Comparison of ENCODE assay signal across 27 cellular contexts in the genomic region with DNA sequence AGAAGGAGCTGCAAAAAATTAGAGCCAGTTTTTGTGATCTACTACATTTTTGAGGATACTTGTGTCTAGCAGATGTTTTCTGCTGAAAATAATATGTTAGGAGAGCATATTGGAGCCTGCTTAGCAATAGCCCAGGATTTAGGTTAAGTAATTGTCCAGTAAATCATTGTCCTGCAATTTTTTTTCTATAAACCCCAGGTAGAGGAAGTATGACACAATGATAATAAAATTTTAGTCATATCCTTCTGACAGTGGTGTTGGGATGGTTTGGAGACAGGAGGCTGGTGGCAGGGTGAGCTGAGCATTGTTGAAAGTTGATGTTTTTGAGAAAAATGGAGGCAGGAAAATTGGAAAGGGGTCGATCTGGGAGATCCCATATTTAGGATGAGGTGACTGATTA.
"Had no signal": no experiment of that assay in that cellular context is flagged by ENCODE, and none has a peak within 500 bp of the region (broad histone marks: within the 10 kb centered on the region; RNA-seq: fewer than 3 reads in every experiment).

No MANE protein-coding gene starts in this region.

- H3K4me2 ChIP-seq: PC-9 had no signal

- H3K36me3 ChIP-seq: adrenal gland had no signal

- FAIRE-seq: astrocyte, bronchial epithelial cell, RCC 7860 had no signal

- H3K27ac Mint-ChIP-seq: activated CD4-positive, alpha-beta T cell treated with anti-CD3 and anti-CD28 coated beads, Interleukin-2, amount 10 ng/mL, durations not matched to agents 24 days and 14 days; activated CD8-positive, alpha-beta T cell treated with anti-CD3 and anti-CD28 coated beads, Interleukin-2, amount 10 ng/mL, durations not matched to agents 7 days and 5 days; activated naive CD4-positive, alpha-beta T cell treated with anti-CD3 and anti-CD28 coated beads for 36 hours; activated naive CD4-positive, alpha-beta T cell treated with anti-CD3 and anti-CD28 coated beads, Interleukin-2, amount 50 U/mL, for 72 hours; activated T-helper 1 cell treated with anti-CD3 and anti-CD28 coated beads, Interleukin-12 subunit alpha, Interleukin-12 subunit beta, Interleukin-2, Interleukin-4 antibody, amounts not matched to agents 30 ng/mL and 10 ng/mL and 1 ng/mL, durations not matched to agents 14 hours and 24 hours and 36 hours had no signal

- H3K4me3 ChIP-seq: adrenal gland, body of pancreas, PC-9 had no signal

- H3K9me3 ChIP-seq: adrenal gland, body of pancreas had no signal

- H2AFZ ChIP-seq: PC-9 had no signal

- DNase-seq: activated CD4-positive, alpha-beta T cell treated with anti-CD3 and anti-CD28 coated beads, Interleukin-2, amount 10 ng/mL, durations not matched to agents 24 days and 14 days; activated CD4-positive, alpha-beta T cell treated with anti-CD3 and anti-CD28 coated beads, Interleukin-2, amount 50 U/mL, for 4 hours; activated CD8-positive, alpha-beta memory T cell treated with anti-CD3 and anti-CD28 coated beads, Interleukin-2, amount 50 U/mL, for 4 hours; activated CD8-positive, alpha-beta T cell treated with anti-CD3 and anti-CD28 coated beads, Interleukin-2, amount 10 ng/mL, durations not matched to agents 7 days and 5 days; activated gamma-delta T cell treated with Interleukin-2 at 50 U/mL for 16 hours; activated naive CD4-positive, alpha-beta T cell treated with anti-CD3 and anti-CD28 coated beads for 36 hours; activated T-cell treated with anti-CD3 and anti-CD28 coated beads for 4 hours; activated T-cell treated with anti-CD3 and anti-CD28 coated beads, Interleukin-2, amount 50 U/mL, for 4 hours; adrenal gland; body of pancreas; caudate nucleus; cerebellar nuclear complex; NCI-H146; NCI-H2107; NCI-H226; NCI-H446 treated with DMSO at 0.1 percent for 48 hours; NCI-H524; PC-9; Right ventricle myocardium superior; T1000 had no signal

- H3K9me3 Mint-ChIP-seq: activated CD4-positive, alpha-beta T cell treated with anti-CD3 and anti-CD28 coated beads, Interleukin-2, amount 10 ng/mL, durations not matched to agents 24 days and 14 days; activated naive CD4-positive, alpha-beta T cell treated with anti-CD3 and anti-CD28 coated beads for 36 hours; activated naive CD4-positive, alpha-beta T cell treated with anti-CD3 and anti-CD28 coated beads, Interleukin-2, amount 50 U/mL, for 72 hours; activated T-cell treated with anti-CD3 and anti-CD28 coated beads, Interleukin-2, amount 50 U/mL, for 4 hours; activated T-helper 1 cell treated with anti-CD3 and anti-CD28 coated beads, Interleukin-12 subunit alpha, Interleukin-12 subunit beta, Interleukin-2, Interleukin-4 antibody, amounts not matched to agents 30 ng/mL and 10 ng/mL and 1 ng/mL, durations not matched to agents 14 hours and 24 hours and 36 hours had no signal

- H3K27ac ChIP-seq: adrenal gland, body of pancreas, KMS-11, PC-9, RWPE1 had no signal

- H3K4me3 Mint-ChIP-seq: activated CD4-positive, alpha-beta T cell treated with anti-CD3 and anti-CD28 coated beads, Interleukin-2, amount 10 ng/mL, durations not matched to agents 24 days and 14 days; activated CD8-positive, alpha-beta T cell treated with anti-CD3 and anti-CD28 coated beads, Interleukin-2, amount 10 ng/mL, durations not matched to agents 7 days and 5 days; activated naive CD4-positive, alpha-beta T cell treated with anti-CD3 and anti-CD28 coated beads for 36 hours; activated T-cell treated with anti-CD3 and anti-CD28 coated beads, Interleukin-2, amount 50 U/mL, for 4 hours; activated T-helper 1 cell treated with anti-CD3 and anti-CD28 coated beads, Interleukin-12 subunit alpha, Interleukin-12 subunit beta, Interleukin-2, Interleukin-4 antibody, amounts not matched to agents 30 ng/mL and 10 ng/mL and 1 ng/mL, durations not matched to agents 14 hours and 24 hours and 36 hours had no signal

- H3K9ac ChIP-seq: KMS-11 had no signal
